Comparison of ENCODE assay signal across 1 cellular context in genomic region chrX:115268421-115268820, GRCh38.
TF ChIP-seq lines count a peak whose summit lies in the region.

No MANE protein-coding gene starts in this region.

TF ChIP-seq in HCT116, 20 proteins besides CTCF, POLR2A, EP300 and RAD21 (continued from another document):
- TF ChIP-seq ATF3 (IDR thresholded peaks at IDR 0.05): no peak
